In the genomic region with DNA sequence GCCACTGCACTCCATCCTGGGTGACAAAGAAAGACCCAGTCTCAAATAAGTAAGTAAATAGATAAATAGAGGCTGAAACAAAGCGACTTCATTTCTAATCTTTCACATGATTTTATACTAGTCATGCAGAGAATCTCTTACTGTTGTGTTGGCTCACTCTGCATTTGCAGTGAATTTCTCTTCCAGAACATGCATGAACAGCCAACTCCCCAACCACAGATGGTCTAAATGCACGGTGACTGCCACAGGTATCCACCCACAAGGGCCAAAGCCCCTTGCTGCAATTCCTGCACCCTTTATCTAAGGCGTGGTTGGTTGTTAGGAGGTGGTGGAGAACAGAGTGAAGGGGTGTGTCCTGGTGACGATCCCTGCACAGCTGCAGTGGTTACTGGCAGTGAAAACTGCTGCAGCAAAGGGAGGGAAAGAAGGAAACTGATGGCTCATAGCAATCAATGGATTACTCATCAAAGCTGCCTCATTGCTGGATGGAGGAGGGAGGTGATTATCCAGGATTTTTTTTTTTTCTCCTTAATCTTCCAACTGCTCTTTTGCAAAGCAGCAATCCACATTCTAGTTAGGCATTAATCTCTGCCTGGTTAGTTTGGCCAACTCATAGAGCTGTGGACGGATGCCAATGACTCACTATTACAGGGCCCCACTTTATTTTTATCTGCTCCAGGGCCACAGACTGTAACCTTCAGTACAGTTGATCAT, we compare ENCODE assay signal across 9 cellular contexts. TPM values are rescaled to one million over a fixed set of nuclear protein-coding genes. Genes with fewer than 3 reads are reported as not detected.
DNase-seq lines count a peak whose midpoint lies in the region; TF ChIP-seq lines count a peak whose summit lies in the region.
"Had no signal": no experiment of that assay in that cellular context is flagged by ENCODE, and none has a peak within 500 bp of the region (broad histone marks: within the 10 kb centered on the region; RNA-seq: fewer than 3 reads in every experiment).

No MANE protein-coding gene starts in this region.

- no peaks in the 10 kb centered on the region for H3K36me3 ChIP-seq in mesodermal cell (ENCODE audit: control insufficient read depth, insufficient read depth, low read length)
- H3K36me3 ChIP-seq: upper lobe of left lung had no signal

- H3K27ac ChIP-seq in mesodermal cell (ENCODE audit: low read depth, low read length, severe bottlenecking): peak overlapping the region; percentile 59

- peak; percentile 31 to 48 for DNase-seq in activated CD4-positive, alpha-beta T cell treated with anti-CD3 and anti-CD28 coated beads, Interleukin-2, amount 50 U/mL, for 48 hours
- no peak for DNase-seq in activated CD4-positive, alpha-beta T cell treated with anti-CD3 and anti-CD28 coated beads, Interleukin-2, amount 50 U/mL, for 4 hours
- DNase-seq in GOT3 (lab: John Stamatoyannopoulos, UW): peak; percentile 50
- DNase-seq in NCI-H446 (lab: John Stamatoyannopoulos, UW): peak; percentile 41 to 73
- DNase-seq in choroid plexus epithelial cell (ENCODE audit: low read depth): peak; percentile 71
- no peak for DNase-seq in NCI-H146 (lab: John Stamatoyannopoulos, UW)
- DNase-seq in GM19240 (ENCODE audit: insufficient read length, low spot score): no peak
- DNase-seq: upper lobe of left lung had no signal

- no peak for TF ChIP-seq CTCF in choroid plexus epithelial cell (conservative IDR thresholded peaks at IDR 0.05; ENCODE audit: low read depth, low read length)

- H3K4me1 ChIP-seq in mesodermal cell (ENCODE audit: control insufficient read depth, insufficient read depth, low read length, poor library complexity, severe bottlenecking): peaks cover 31% of the 10 kb centered on the region

- no peaks in the 10 kb centered on the region for H3K9me3 ChIP-seq in mesodermal cell (ENCODE audit: control insufficient read depth, low read length)
- H3K9me3 ChIP-seq: upper lobe of left lung had no signal

- H3K4me3 ChIP-seq in choroid plexus epithelial cell (ENCODE audit: low read depth, low read length) (no peak overlapping the region), mesodermal cell (ENCODE audit: extremely low read depth, insufficient read depth, low read length, poor library complexity, severe bottlenecking) (no peak overlapping the region)
- H3K4me3 ChIP-seq: upper lobe of left lung had no signal

- 53 to 56% methylated on average over 2 to 3 of the region's 5 CpGs for WGBS in mesodermal cell (ENCODE audit: insufficient coverage in 2 of 2), 2 experiments

RNA-seq across cellular contexts. Expression of a gene that starts 50.6 kb away (rescaled TPM):
- polyA plus RNA-seq in mesodermal cell (2013, experiment 1 of 2): 15.0 TPM
- polyA plus RNA-seq in mesodermal cell (2013, experiment 2 of 2): 19.9 TPM

Comparison
In these comparisons a context has a peak if more than half of its experiments do, and no peak if none do; other contexts are left out.
1. DNase-seq: peak in activated CD4-positive, alpha-beta T cell treated with anti-CD3 and anti-CD28 coated beads, Interleukin-2, amount 50 U/mL, for 48 hours (2 of 2), GOT3 (single experiment), NCI-H446 (2 of 2) and choroid plexus epithelial cell (single experiment); none in activated CD4-positive, alpha-beta T cell treated with anti-CD3 and anti-CD28 coated beads, Interleukin-2, amount 50 U/mL, for 4 hours (0 of 2), NCI-H146 (single experiment) and GM19240 (single experiment).